ENCODE assay signal across 7 cellular contexts in genomic region chr20:9591080-9591479, GRCh38.
"Had no signal": no experiment of that assay in that cellular context is flagged by ENCODE, and none has a peak within 500 bp of the region (broad histone marks: within the 10 kb centered on the region; RNA-seq: fewer than 3 reads in every experiment).

No MANE protein-coding gene starts in this region.

- DNase-seq: IMR-90, KBM-7, KG1 had no signal

- ATAC-seq: HepG2, K562 had no signal

- FAIRE-seq: HepG2, HTR-8/SVneo, K562 had no signal

- H3K27ac ChIP-seq: HL-60 had no signal

- H3K4me3 ChIP-seq: K562 had no signal
